1 cellular context compared by ENCODE assay signal in the genomic region with DNA sequence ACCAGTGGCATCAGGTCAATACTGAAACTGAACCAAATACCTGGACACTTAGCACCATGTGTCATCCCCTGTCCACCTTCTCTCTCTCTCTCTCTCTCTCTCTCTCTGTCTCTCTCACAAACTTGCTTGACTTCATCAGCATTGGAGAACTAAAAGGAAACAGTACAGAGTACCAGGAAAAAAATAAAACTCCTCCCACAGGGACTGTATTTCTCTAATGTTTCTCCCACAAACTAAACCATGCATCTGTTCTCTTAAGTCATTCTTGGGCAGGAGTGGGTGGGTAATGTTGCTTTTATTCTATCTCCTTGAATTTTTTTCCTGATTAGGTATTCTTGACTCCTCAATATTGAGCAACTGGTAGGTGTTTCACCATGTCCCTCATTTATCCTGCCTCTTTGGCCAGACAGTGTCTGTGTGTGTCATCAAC.
TF ChIP-seq lines count a peak whose summit lies in the region.

No MANE protein-coding gene starts in this region.

TF ChIP-seq in H1, 55 proteins besides CTCF, POLR2A, EP300 and RAD21:
- TF ChIP-seq SRF (IDR thresholded peaks at IDR 0.05; ENCODE audit: low read depth, low read length) (no peak), HDAC6 (IDR thresholded peaks at IDR 0.05; ENCODE audit: low read depth, low read length) (no peak), JUND (IDR thresholded peaks at IDR 0.05; ENCODE audit: low read length) (no peak), ASH2L (IDR thresholded peaks at IDR 0.05; ENCODE audit: low read length) (no peak), ZNF274 (IDR thresholded peaks at IDR 0.05; ENCODE audit: borderline replicate concordance, extremely low read depth, low read length) (no peak), TAF7 (optimal IDR thresholded peaks at IDR 0.05; ENCODE audit: borderline replicate concordance, low read depth, low read length) (no peak), BRCA1 (IDR thresholded peaks at IDR 0.05; ENCODE audit: low read depth, low read length) (no peak), BACH1 (IDR thresholded peaks at IDR 0.05; ENCODE audit: low read length) (no peak), CBX8 (IDR thresholded peaks at IDR 0.05; ENCODE audit: borderline replicate concordance, low read depth, low read length) (no peak), RFX5 (IDR thresholded peaks at IDR 0.05; ENCODE audit: borderline replicate concordance, low read depth, low read length) (no peak), KDM4A (IDR thresholded peaks at IDR 0.05; ENCODE audit: low read depth, low read length, severe bottlenecking) (no peak), SUZ12 (IDR thresholded peaks at IDR 0.05; ENCODE audit: low read length) (no peak)
- TF ChIP-seq, protein P1, sequence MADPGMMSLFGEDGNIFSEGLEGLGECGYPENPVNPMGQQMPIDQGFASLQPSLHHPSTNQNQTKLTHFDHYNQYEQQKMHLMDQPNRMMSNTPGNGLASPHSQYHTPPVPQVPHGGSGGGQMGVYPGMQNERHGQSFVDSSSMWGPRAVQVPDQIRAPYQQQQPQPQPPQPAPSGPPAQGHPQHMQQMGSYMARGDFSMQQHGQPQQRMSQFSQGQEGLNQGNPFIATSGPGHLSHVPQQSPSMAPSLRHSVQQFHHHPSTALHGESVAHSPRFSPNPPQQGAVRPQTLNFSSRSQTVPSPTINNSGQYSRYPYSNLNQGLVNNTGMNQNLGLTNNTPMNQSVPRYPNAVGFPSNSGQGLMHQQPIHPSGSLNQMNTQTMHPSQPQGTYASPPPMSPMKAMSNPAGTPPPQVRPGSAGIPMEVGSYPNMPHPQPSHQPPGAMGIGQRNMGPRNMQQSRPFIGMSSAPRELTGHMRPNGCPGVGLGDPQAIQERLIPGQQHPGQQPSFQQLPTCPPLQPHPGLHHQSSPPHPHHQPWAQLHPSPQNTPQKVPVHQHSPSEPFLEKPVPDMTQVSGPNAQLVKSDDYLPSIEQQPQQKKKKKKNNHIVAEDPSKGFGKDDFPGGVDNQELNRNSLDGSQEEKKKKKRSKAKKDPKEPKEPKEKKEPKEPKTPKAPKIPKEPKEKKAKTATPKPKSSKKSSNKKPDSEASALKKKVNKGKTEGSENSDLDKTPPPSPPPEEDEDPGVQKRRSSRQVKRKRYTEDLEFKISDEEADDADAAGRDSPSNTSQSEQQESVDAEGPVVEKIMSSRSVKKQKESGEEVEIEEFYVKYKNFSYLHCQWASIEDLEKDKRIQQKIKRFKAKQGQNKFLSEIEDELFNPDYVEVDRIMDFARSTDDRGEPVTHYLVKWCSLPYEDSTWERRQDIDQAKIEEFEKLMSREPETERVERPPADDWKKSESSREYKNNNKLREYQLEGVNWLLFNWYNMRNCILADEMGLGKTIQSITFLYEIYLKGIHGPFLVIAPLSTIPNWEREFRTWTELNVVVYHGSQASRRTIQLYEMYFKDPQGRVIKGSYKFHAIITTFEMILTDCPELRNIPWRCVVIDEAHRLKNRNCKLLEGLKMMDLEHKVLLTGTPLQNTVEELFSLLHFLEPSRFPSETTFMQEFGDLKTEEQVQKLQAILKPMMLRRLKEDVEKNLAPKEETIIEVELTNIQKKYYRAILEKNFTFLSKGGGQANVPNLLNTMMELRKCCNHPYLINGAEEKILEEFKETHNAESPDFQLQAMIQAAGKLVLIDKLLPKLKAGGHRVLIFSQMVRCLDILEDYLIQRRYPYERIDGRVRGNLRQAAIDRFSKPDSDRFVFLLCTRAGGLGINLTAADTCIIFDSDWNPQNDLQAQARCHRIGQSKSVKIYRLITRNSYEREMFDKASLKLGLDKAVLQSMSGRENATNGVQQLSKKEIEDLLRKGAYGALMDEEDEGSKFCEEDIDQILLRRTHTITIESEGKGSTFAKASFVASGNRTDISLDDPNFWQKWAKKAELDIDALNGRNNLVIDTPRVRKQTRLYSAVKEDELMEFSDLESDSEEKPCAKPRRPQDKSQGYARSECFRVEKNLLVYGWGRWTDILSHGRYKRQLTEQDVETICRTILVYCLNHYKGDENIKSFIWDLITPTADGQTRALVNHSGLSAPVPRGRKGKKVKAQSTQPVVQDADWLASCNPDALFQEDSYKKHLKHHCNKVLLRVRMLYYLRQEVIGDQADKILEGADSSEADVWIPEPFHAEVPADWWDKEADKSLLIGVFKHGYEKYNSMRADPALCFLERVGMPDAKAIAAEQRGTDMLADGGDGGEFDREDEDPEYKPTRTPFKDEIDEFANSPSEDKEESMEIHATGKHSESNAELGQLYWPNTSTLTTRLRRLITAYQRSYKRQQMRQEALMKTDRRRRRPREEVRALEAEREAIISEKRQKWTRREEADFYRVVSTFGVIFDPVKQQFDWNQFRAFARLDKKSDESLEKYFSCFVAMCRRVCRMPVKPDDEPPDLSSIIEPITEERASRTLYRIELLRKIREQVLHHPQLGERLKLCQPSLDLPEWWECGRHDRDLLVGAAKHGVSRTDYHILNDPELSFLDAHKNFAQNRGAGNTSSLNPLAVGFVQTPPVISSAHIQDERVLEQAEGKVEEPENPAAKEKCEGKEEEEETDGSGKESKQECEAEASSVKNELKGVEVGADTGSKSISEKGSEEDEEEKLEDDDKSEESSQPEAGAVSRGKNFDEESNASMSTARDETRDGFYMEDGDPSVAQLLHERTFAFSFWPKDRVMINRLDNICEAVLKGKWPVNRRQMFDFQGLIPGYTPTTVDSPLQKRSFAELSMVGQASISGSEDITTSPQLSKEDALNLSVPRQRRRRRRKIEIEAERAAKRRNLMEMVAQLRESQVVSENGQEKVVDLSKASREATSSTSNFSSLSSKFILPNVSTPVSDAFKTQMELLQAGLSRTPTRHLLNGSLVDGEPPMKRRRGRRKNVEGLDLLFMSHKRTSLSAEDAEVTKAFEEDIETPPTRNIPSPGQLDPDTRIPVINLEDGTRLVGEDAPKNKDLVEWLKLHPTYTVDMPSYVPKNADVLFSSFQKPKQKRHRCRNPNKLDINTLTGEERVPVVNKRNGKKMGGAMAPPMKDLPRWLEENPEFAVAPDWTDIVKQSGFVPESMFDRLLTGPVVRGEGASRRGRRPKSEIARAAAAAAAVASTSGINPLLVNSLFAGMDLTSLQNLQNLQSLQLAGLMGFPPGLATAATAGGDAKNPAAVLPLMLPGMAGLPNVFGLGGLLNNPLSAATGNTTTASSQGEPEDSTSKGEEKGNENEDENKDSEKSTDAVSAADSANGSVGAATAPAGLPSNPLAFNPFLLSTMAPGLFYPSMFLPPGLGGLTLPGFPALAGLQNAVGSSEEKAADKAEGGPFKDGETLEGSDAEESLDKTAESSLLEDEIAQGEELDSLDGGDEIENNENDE (IDR thresholded peaks at IDR 0.05; ENCODE audit: insufficient replicate concordance, low read length), result no peak
- TF ChIP-seq, protein P2, sequence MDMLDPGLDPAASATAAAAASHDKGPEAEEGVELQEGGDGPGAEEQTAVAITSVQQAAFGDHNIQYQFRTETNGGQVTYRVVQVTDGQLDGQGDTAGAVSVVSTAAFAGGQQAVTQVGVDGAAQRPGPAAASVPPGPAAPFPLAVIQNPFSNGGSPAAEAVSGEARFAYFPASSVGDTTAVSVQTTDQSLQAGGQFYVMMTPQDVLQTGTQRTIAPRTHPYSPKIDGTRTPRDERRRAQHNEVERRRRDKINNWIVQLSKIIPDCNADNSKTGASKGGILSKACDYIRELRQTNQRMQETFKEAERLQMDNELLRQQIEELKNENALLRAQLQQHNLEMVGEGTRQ (IDR thresholded peaks at IDR 0.05; ENCODE audit: low read length), result no peak
